ENCODE assay signal across 16 cellular contexts in the genomic region with DNA sequence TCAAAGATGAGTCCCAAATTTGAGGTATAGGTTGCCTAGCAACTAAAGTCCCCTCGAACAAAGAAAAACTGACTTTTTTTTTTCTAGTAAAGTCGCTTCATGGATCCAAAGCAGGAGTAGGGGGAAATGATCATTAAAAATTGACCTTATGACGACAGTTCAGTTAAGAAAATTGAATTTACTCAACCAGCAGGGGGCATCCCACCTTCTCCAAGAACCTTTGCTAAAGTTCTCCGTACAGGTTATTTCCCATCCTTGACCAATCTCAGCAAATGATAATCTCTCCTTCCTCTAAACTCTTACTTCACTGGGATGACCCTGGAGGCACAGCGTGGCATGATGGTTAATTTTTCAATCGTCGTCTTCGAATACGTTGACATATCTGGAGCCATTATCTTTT.
DNase-seq lines count a peak whose midpoint lies in the region; ATAC-seq and TF ChIP-seq lines count a peak whose summit lies in the region.
"Had no signal": no experiment of that assay in that cellular context is flagged by ENCODE, and none has a peak within 500 bp of the region (broad histone marks: within the 10 kb centered on the region; RNA-seq: fewer than 3 reads in every experiment).

No MANE protein-coding gene starts in this region.

- H3K36me3 Mint-ChIP-seq in chondrocyte (ENCODE audit: low read depth), result no peaks in the 10 kb centered on the region
- no peaks in the 10 kb centered on the region for H3K36me3 Mint-ChIP-seq in activated naive CD8-positive, alpha-beta T cell treated with anti-CD3 and anti-CD28 coated beads for 36 hours

- no peaks in the 10 kb centered on the region for H3K4me1 ChIP-seq in heart left ventricle
- no peaks in the 10 kb centered on the region for H3K4me1 ChIP-seq in smooth muscle cell (ENCODE audit: low read depth)
- H3K4me1 ChIP-seq: gastrocnemius medialis had no signal

- peaks cover 4% of the 10 kb centered on the region for H3K9me3 Mint-ChIP-seq in chondrocyte (ENCODE audit: low read depth)
- peaks cover 1% of the 10 kb centered on the region for H3K9me3 Mint-ChIP-seq in activated naive CD8-positive, alpha-beta T cell treated with anti-CD3 and anti-CD28 coated beads for 36 hours

- H3K4me2 ChIP-seq in smooth muscle cell, result no peak overlapping the region

- 72 to 75% (median 73%) methylated on average over 9 of the region's 9 CpGs for WGBS in heart left ventricle, 4 donors
- WGBS in smooth muscle cell (ENCODE audit: low lambda C conversion rate), result 73% methylated on average over 9 of the region's 9 CpGs

- no peaks in the 10 kb centered on the region for H3K36me3 ChIP-seq in heart left ventricle
- no peaks in the 10 kb centered on the region for H3K36me3 ChIP-seq in smooth muscle cell (ENCODE audit: low read depth)
- H3K36me3 ChIP-seq: BLaER1 treated with 17β-estradiol and CSF1 and Interleukin-3, amounts not matched to agents 10 nM and 100 nM; gastrocnemius medialis; thoracic aorta had no signal

- no peaks in the 10 kb centered on the region for H3K79me2 ChIP-seq in smooth muscle cell (ENCODE audit: low read depth)

- no peaks in the 10 kb centered on the region for H3F3A ChIP-seq in smooth muscle cell (ENCODE audit: low read depth)

- no peak overlapping the region for H2AFZ ChIP-seq in smooth muscle cell (ENCODE audit: low read depth)

- ATAC-seq in heart left ventricle (no peak), left cardiac atrium (no peak)
- ATAC-seq: gastrocnemius medialis had no signal

- TF ChIP-seq CTCF in heart left ventricle (IDR thresholded peaks at IDR 0.05) (peak in 8 of 12 donors; percentile 8 to 32 (median 24)), LNCaP clone FGC (IDR thresholded peaks at IDR 0.05; ENCODE audit: control insufficient read depth, extremely low read depth, insufficient read depth) (peak; percentile 47), chondrocyte (IDR thresholded peaks at IDR 0.05) (peak; percentile 59), smooth muscle cell (IDR thresholded peaks at IDR 0.05; ENCODE audit: borderline replicate concordance, insufficient read depth, poor library complexity, severe bottlenecking) (peak; percentile 34)

- no peak overlapping the region for H3K27ac ChIP-seq in heart left ventricle
- no peak overlapping the region for H3K27ac ChIP-seq in smooth muscle cell (ENCODE audit: low read depth)
- H3K27ac ChIP-seq: gastrocnemius medialis, thoracic aorta had no signal

- DNase-seq in heart left ventricle (no peak), left cardiac atrium (no peak), LNCaP clone FGC (ENCODE audit: low read depth) (peak; percentile 22), chondrocyte (ENCODE audit: low spot score) (no peak), smooth muscle cell (lab: John Stamatoyannopoulos, UW; ENCODE audit: unreplicated experiment) (no peak), NCI-H1092 (lab: John Stamatoyannopoulos, UW) (no peak), germinal center (ENCODE audit: low spot score) (no peak)
- DNase-seq in activated naive CD8-positive, alpha-beta T cell treated with anti-CD3 and anti-CD28 coated beads for 36 hours, result no peak
- DNase-seq: activated CD4-positive, alpha-beta T cell treated with anti-CD3 and anti-CD28 coated beads for 1 hour; activated effector memory CD4-positive, alpha-beta T cell treated with anti-CD3 and anti-CD28 coated beads, Interleukin-2, amount 50 U/mL, for 16 hours; gastrocnemius medialis; mammary epithelial cell; NCI-H2081 treated with DMSO at 0.1 percent for 48 hours; SHP77 treated with DMSO at 0.1 percent for 48 hours had no signal

- intact Hi-C loops in heart left ventricle (cut with DNase I), result loop anchor here in 1 of 10 donors (10.0 kb wide), 1 partner anchor 311 kb away; no protein-coding TSS in a partner anchor
- intact Hi-C loops in left cardiac atrium (cut with DNase I), result no loop called here

- H3K4me3 ChIP-seq in heart left ventricle (no peak overlapping the region), LNCaP clone FGC (ENCODE audit: low read depth, low read length) (no peak overlapping the region), smooth muscle cell (no peak overlapping the region)
- H3K4me3 ChIP-seq: BLaER1 treated with 17β-estradiol and CSF1 and Interleukin-3, amounts not matched to agents 10 nM and 100 nM; gastrocnemius medialis; thoracic aorta had no signal

- H3K4me3 Mint-ChIP-seq in chondrocyte (ENCODE audit: unreplicated experiment), result no peak overlapping the region
- no peak overlapping the region for H3K4me3 Mint-ChIP-seq in activated naive CD8-positive, alpha-beta T cell treated with anti-CD3 and anti-CD28 coated beads for 36 hours

- TF ChIP-seq POLR2A in heart left ventricle (IDR thresholded peaks at IDR 0.05), result no peak

- H3K27me3 Mint-ChIP-seq in chondrocyte (ENCODE audit: low read depth), result peaks cover 2% of the 10 kb centered on the region
- no peaks in the 10 kb centered on the region for H3K27me3 Mint-ChIP-seq in activated naive CD8-positive, alpha-beta T cell treated with anti-CD3 and anti-CD28 coated beads for 36 hours

- peaks cover 0 to 7% (median 0%) of the 10 kb centered on the region in 12 donors for H3K9me3 ChIP-seq in heart left ventricle
- H3K9me3 ChIP-seq in smooth muscle cell (replicated peaks; ENCODE audit: low read depth), result no peaks in the 10 kb centered on the region
- H3K9me3 ChIP-seq: gastrocnemius medialis, thoracic aorta had no signal

- no peak overlapping the region for H3K27ac Mint-ChIP-seq in chondrocyte (ENCODE audit: unreplicated experiment)
- no peak overlapping the region for H3K27ac Mint-ChIP-seq in activated naive CD8-positive, alpha-beta T cell treated with anti-CD3 and anti-CD28 coated beads for 36 hours

- peaks cover 0 to 9% (median 0%) of the 10 kb centered on the region in 9 donors for H3K27me3 ChIP-seq in heart left ventricle
- no peaks in the 10 kb centered on the region for H3K27me3 ChIP-seq in smooth muscle cell (ENCODE audit: low read depth)
- H3K27me3 ChIP-seq: BLaER1 treated with 17β-estradiol and CSF1 and Interleukin-3, amounts not matched to agents 10 nM and 100 nM; gastrocnemius medialis had no signal

- H4K20me1 ChIP-seq in smooth muscle cell (ENCODE audit: low read depth), result no peaks in the 10 kb centered on the region
- H4K20me1 ChIP-seq: BLaER1 treated with 17β-estradiol and CSF1 and Interleukin-3, amounts not matched to agents 10 nM and 100 nM had no signal

- no peaks in the 10 kb centered on the region for H3K4me1 Mint-ChIP-seq in chondrocyte (ENCODE audit: low read depth)
- no peaks in the 10 kb centered on the region for H3K4me1 Mint-ChIP-seq in activated naive CD8-positive, alpha-beta T cell treated with anti-CD3 and anti-CD28 coated beads for 36 hours

- H3K9ac ChIP-seq in smooth muscle cell (ENCODE audit: low read depth), result no peak overlapping the region
- H3K9ac ChIP-seq: BLaER1 treated with 17β-estradiol and CSF1 and Interleukin-3, amounts not matched to agents 10 nM and 100 nM had no signal
